In genomic region chr5:1789838-1790462, GRCh38 we compare ENCODE assay signal across 10 cellular contexts.
DNase-seq lines count a peak whose midpoint lies in the region.
"Had no signal": no experiment of that assay in that cellular context is flagged by ENCODE, and none has a peak within 500 bp of the region (broad histone marks: within the 10 kb centered on the region; RNA-seq: fewer than 3 reads in every experiment).

No MANE protein-coding gene starts in this region.

- DNase-seq in AG20443 (ENCODE audit: low spot score) (peak; percentile 48), HS-27A (ENCODE audit: low read depth) (peak; percentile 43), amniotic epithelial cell (ENCODE audit: low read depth) (peak; percentile 72), kidney tubule cell (ENCODE audit: low spot score) (peak; percentile 14), D341Med (ENCODE audit: low spot score) (no peak), LoVo (ENCODE audit: low spot score) (no peak), NCI-H345 treated with DMSO at 0.1 percent for 48 hours (lab: John Stamatoyannopoulos, UW; ENCODE audit: unreplicated experiment) (no peak), DMS53 treated with DMSO at 0.1 percent for 48 hours (lab: John Stamatoyannopoulos, UW; ENCODE audit: unreplicated experiment) (no peak)
- DNase-seq: activated CD4-positive, CD25-positive, alpha-beta regulatory T cell treated with anti-CD3 and anti-CD28 coated beads, Interleukin-2, amount 50 U/mL, for 72 hours; NCI-H2029 had no signal

Comparison
In these comparisons a context has a peak if more than half of its experiments do, and no peak if none do; other contexts are left out.
1. DNase-seq: peak in AG20443 (single experiment), HS-27A (single experiment), amniotic epithelial cell (single experiment) and kidney tubule cell (single experiment); none in D341Med (single experiment), LoVo (single experiment), NCI-H345 treated with DMSO at 0.1 percent for 48 hours (single experiment) and DMS53 treated with DMSO at 0.1 percent for 48 hours (single experiment).